Comparison of ENCODE assay signal across 6 cellular contexts in genomic region chr5:29002481-29002880, GRCh38.
"Had no signal": no experiment of that assay in that cellular context is flagged by ENCODE, and none has a peak within 500 bp of the region (broad histone marks: within the 10 kb centered on the region; RNA-seq: fewer than 3 reads in every experiment).

No MANE protein-coding gene starts in this region.

- H3K36me3 Mint-ChIP-seq: IgD-negative memory B cell had no signal

- ATAC-seq: HepG2, K562 had no signal

- DNase-seq: IMR-90, KBM-7 had no signal

- H3K4me3 ChIP-seq: K562 had no signal

- FAIRE-seq: HepG2, K562 had no signal

- H3K4me1 Mint-ChIP-seq: IgD-negative memory B cell had no signal

- H3K27me3 Mint-ChIP-seq: IgD-negative memory B cell had no signal

- H3K4me3 Mint-ChIP-seq: IgD-negative memory B cell had no signal

- H3K27ac ChIP-seq: HL-60 had no signal

- H3K27ac Mint-ChIP-seq: IgD-negative memory B cell had no signal
